ENCODE assay signal across 34 cellular contexts in the genomic region with DNA sequence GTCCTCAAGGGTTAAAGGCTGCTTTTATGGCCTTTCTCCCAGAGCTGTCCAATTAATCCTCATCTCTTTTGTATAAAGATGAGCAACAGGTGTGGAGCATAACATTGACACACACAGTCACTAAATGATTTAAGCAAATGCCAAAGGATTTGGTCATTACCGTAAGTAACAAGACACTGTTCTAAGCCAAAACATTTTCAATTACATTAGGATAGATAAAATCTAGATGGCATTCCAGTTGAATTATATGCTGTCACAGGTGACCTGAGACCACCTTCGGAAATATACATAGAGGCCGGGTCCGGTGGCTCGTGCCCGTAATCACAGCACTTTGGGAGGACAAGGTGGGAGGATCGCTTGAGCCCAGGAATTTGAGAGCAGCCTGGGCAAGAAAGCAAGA.
"Had no signal": no experiment of that assay in that cellular context is flagged by ENCODE, and none has a peak within 500 bp of the region (broad histone marks: within the 10 kb centered on the region; RNA-seq: fewer than 3 reads in every experiment).

No MANE protein-coding gene starts in this region.

- H3K27me3 Mint-ChIP-seq: activated CD4-positive, alpha-beta memory T cell treated with anti-CD3 and anti-CD28 coated beads for 36 hours; activated CD4-positive, alpha-beta T cell treated with anti-CD3 and anti-CD28 coated beads, Interleukin-2, amount 10 ng/mL, durations not matched to agents 24 days and 14 days; activated naive CD4-positive, alpha-beta T cell treated with anti-CD3 and anti-CD28 coated beads, Interleukin-2, amount 10 ng/mL, durations not matched to agents 7 days and 5 days; brain; progenitor cell of endocrine pancreas had no signal

- ATAC-seq: mucosa of descending colon; naive thymus-derived CD4-positive, alpha-beta T cell; T-helper 17 cell had no signal

- H3K4me1 Mint-ChIP-seq: activated CD4-positive, alpha-beta T cell treated with anti-CD3 and anti-CD28 coated beads, Interleukin-2, amount 10 ng/mL, durations not matched to agents 24 days and 14 days; activated naive CD4-positive, alpha-beta T cell treated with anti-CD3 and anti-CD28 coated beads, Interleukin-2, amount 10 ng/mL, durations not matched to agents 7 days and 5 days; activated naive CD8-positive, alpha-beta T cell treated with anti-CD3 and anti-CD28 coated beads, Interleukin-2, amount 10 ng/mL, durations not matched to agents 7 days and 5 days; endodermal cell; immature natural killer cell; naive thymus-derived CD4-positive, alpha-beta T cell; T-helper 17 cell had no signal

- DNase-seq: activated CD4-positive, alpha-beta memory T cell treated with anti-CD3 and anti-CD28 coated beads for 36 hours; activated CD4-positive, alpha-beta T cell treated with anti-CD3 and anti-CD28 coated beads, Interleukin-2, amount 10 ng/mL, durations not matched to agents 24 days and 14 days; activated CD4-positive, CD25-positive, alpha-beta regulatory T cell treated with anti-CD3 and anti-CD28 coated beads, Interleukin-2, amount 50 U/mL, for 72 hours; activated CD8-positive, alpha-beta memory T cell treated with anti-CD3 and anti-CD28 coated beads, Interleukin-2, amount 50 U/mL, for 4 hours; activated gamma-delta T cell; activated naive CD4-positive, alpha-beta T cell treated with anti-CD3 and anti-CD28 coated beads, Interleukin-2, amount 10 ng/mL, durations not matched to agents 7 days and 5 days; activated naive CD8-positive, alpha-beta T cell treated with anti-CD3 and anti-CD28 coated beads, Interleukin-2, amount 10 ng/mL, durations not matched to agents 7 days and 5 days; activated T-cell treated with anti-CD3 and anti-CD28 coated beads, Interleukin-2, amount 50 U/mL, for 1 hour; cortex of kidney; endodermal cell; esophagus squamous epithelium; gastrocnemius medialis; head of caudate nucleus; immature natural killer cell; kidney; lower lobe of right lung; mesendoderm; mucosa of descending colon; naive thymus-derived CD4-positive, alpha-beta T cell; ovary; retina; stimulated activated CD4-positive, alpha-beta T cell treated with anti-CD3 and anti-CD28 coated beads, Interleukin-15, amount 100 ng/mL, for 24 hours; stimulated activated CD4-positive, alpha-beta T cell treated with anti-CD3 and anti-CD28 coated beads, Interleukin-2, amount 100 ng/mL, for 24 hours; stimulated activated naive CD4-positive, alpha-beta T cell; T-helper 17 cell; T1000; testis; trophoblast cell had no signal

- H3K36me3 ChIP-seq: ascending aorta, cardiac muscle cell, esophagus squamous epithelium, gastrocnemius medialis, lower lobe of right lung, ovary had no signal

- H3K4me1 ChIP-seq: testis had no signal

- H3K27ac ChIP-seq: cardiac muscle cell, esophagus squamous epithelium, gastrocnemius medialis, lower lobe of right lung, ovary, SK-N-MC, testis had no signal

- H3K36me3 Mint-ChIP-seq: activated CD4-positive, alpha-beta memory T cell treated with anti-CD3 and anti-CD28 coated beads for 36 hours; activated naive CD4-positive, alpha-beta T cell treated with anti-CD3 and anti-CD28 coated beads, Interleukin-2, amount 10 ng/mL, durations not matched to agents 7 days and 5 days; activated naive CD8-positive, alpha-beta T cell treated with anti-CD3 and anti-CD28 coated beads, Interleukin-2, amount 10 ng/mL, durations not matched to agents 7 days and 5 days; brain; naive thymus-derived CD4-positive, alpha-beta T cell had no signal

- H3K4me3 Mint-ChIP-seq: activated CD4-positive, alpha-beta memory T cell treated with anti-CD3 and anti-CD28 coated beads for 36 hours; activated CD4-positive, alpha-beta T cell treated with anti-CD3 and anti-CD28 coated beads, Interleukin-2, amount 10 ng/mL, durations not matched to agents 24 days and 14 days; activated naive CD4-positive, alpha-beta T cell treated with anti-CD3 and anti-CD28 coated beads, Interleukin-2, amount 10 ng/mL, durations not matched to agents 7 days and 5 days; activated naive CD8-positive, alpha-beta T cell treated with anti-CD3 and anti-CD28 coated beads, Interleukin-2, amount 10 ng/mL, durations not matched to agents 7 days and 5 days; activated T-helper 1 cell treated with anti-CD3 and anti-CD28 coated beads, Interleukin-12 subunit alpha, Interleukin-12 subunit beta, Interleukin-2, Interleukin-4 antibody, amounts not matched to agents 30 ng/mL and 10 ng/mL and 1 ng/mL, durations not matched to agents 14 hours and 24 hours and 36 hours; endodermal cell; immature natural killer cell; naive thymus-derived CD4-positive, alpha-beta T cell; T-helper 17 cell had no signal

- H3K9me3 ChIP-seq: ascending aorta, esophagus squamous epithelium, gastrocnemius medialis, lower lobe of right lung, ovary, testis had no signal

- H3K9me3 Mint-ChIP-seq: activated CD4-positive, alpha-beta memory T cell treated with anti-CD3 and anti-CD28 coated beads for 36 hours; activated CD4-positive, alpha-beta T cell treated with anti-CD3 and anti-CD28 coated beads, Interleukin-2, amount 10 ng/mL, durations not matched to agents 24 days and 14 days; activated naive CD4-positive, alpha-beta T cell treated with anti-CD3 and anti-CD28 coated beads, Interleukin-2, amount 10 ng/mL, durations not matched to agents 7 days and 5 days; brain; endodermal cell had no signal

- H3K27ac Mint-ChIP-seq: activated CD4-positive, alpha-beta memory T cell treated with anti-CD3 and anti-CD28 coated beads for 36 hours; activated CD4-positive, alpha-beta T cell treated with anti-CD3 and anti-CD28 coated beads, Interleukin-2, amount 10 ng/mL, durations not matched to agents 24 days and 14 days; activated naive CD4-positive, alpha-beta T cell treated with anti-CD3 and anti-CD28 coated beads, Interleukin-2, amount 10 ng/mL, durations not matched to agents 7 days and 5 days; activated naive CD8-positive, alpha-beta T cell treated with anti-CD3 and anti-CD28 coated beads, Interleukin-2, amount 10 ng/mL, durations not matched to agents 7 days and 5 days; activated T-helper 1 cell treated with anti-CD3 and anti-CD28 coated beads, Interleukin-12 subunit alpha, Interleukin-12 subunit beta, Interleukin-2, Interleukin-4 antibody, amounts not matched to agents 30 ng/mL and 10 ng/mL and 1 ng/mL, durations not matched to agents 14 hours and 24 hours and 36 hours; endodermal cell; immature natural killer cell; naive thymus-derived CD4-positive, alpha-beta T cell; progenitor cell of endocrine pancreas; T-helper 17 cell had no signal

- H3K4me3 ChIP-seq: ascending aorta, cardiac muscle cell, esophagus squamous epithelium, gastrocnemius medialis, lower lobe of right lung, mucosa of descending colon, ovary, SK-N-MC, testis had no signal

- H3K27me3 ChIP-seq: ascending aorta, cardiac muscle cell, esophagus squamous epithelium, gastrocnemius medialis, ovary, testis had no signal
